Comparison of ENCODE assay signal across 8 cellular contexts in the genomic region with DNA sequence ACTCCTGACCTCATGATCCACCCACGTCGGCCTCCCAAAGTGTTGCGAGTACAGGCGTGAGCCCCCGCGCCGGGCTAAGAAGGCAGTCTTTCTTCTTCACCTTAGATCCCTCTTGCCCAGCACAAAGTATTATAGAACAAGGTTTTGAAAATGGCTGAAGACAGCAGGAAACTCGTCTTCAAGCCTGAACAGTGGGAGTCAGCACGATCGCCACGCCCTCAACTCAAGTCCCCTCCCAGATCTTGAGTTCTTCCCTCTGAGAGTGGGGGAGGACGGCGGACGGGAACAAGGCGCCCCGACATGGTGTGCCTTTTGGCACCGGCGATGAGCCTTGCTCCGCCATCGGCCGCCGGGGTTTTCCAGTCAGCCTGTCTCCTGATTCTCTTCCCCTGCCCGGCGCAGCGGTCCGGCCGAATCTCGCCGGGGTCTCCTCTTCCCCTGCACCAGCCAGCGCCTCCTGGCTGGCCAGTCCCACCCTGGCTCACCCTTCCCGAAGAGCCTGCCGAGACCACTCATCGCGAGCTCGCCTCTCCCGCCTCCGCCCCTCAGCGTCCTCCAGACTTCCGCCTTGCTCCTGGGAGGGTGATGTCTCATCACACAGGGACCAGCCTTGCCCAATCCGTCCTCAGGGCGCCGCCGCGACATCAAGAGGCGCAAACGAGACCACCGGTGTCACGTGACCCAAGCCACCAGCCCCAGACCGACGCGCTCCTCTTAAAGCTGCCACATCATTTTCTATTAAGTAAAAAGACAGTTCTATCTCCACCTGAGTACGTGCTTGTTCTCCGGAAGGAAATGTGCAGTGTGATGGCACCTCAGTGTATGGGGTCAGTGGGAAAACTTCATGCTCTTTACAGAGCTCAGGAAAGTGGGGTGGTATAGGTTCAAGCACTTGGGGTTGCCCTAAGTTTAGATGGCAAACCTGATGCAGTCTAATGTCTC. TPM values are rescaled to one million over a fixed set of nuclear protein-coding genes. Genes with fewer than 3 reads are reported as not detected.
DNase-seq lines count a peak whose midpoint lies in the region; ATAC-seq, FAIRE-seq and TF ChIP-seq lines count a peak whose summit lies in the region.

A gene with protein sequence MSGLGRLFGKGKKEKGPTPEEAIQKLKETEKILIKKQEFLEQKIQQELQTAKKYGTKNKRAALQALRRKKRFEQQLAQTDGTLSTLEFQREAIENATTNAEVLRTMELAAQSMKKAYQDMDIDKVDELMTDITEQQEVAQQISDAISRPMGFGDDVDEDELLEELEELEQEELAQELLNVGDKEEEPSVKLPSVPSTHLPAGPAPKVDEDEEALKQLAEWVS (minus strand): TSS at position 565 of the 942 bp plus-strand sequence. CDS start 49 bp downstream, at position 516.

- H3K79me2 ChIP-seq in HepG2 (ENCODE audit: insufficient read depth, low read length) = peaks cover 2% of the 10 kb centered on the region

- no peaks in the 10 kb centered on the region for H3K9me3 Mint-ChIP-seq in CD14-positive monocyte

- POLR2A ChIA-PET in HepG2 (lab: Yijun Ruan, JAX) = interaction anchor here (0.5 to 8.1 kb wide), 50 partner anchors 9 to 1235 kb away, joined by 3 to 230 read pairs (median 8); a partner anchor contains a TSS

- H2AFZ ChIP-seq in HepG2 (ENCODE audit: low read length) = peak within 1 kb of the TSS; percentile 12

- H3K4me1 Mint-ChIP-seq in CD14-positive monocyte = peaks cover 35% of the 10 kb centered on the region

- under 1% methylated on average over 53 of the region's 53 CpGs for WGBS in HepG2 (ENCODE audit: low lambda C conversion rate)

- H3K36me3 ChIP-seq in HepG2 (replicated peaks in 1 of 2; ENCODE audit: control insufficient read depth in 1 of 2, insufficient read depth in 2 of 2, low read length in 2 of 2) = peaks cover 22 to 36% of the 10 kb centered on the region in 2 experiments

- peaks cover 0 to 4% (median 0%) of the 10 kb centered on the region in 3 donors for H3K27me3 Mint-ChIP-seq in CD14-positive monocyte (ENCODE audit: low read depth in 3 of 3)

- peak within 1 kb of the TSS; percentile 87 to 94 for H3K4me3 Mint-ChIP-seq in CD14-positive monocyte

- TF ChIP-seq EP300 in HepG2 (IDR thresholded peaks at IDR 0.05; ENCODE audit: low read depth in 2 of 2, low read length in 2 of 2) (peak in 1 of 2 experiments; percentile 40; a peak in 3 of 4 replicates), HepG2 (CRISPR knock-in tag; IDR thresholded peaks at IDR 0.05; ENCODE audit: borderline replicate concordance) (no peak; the same call in none of the 2 replicates)

- no peaks in the 10 kb centered on the region; a peak in 1 of 5 replicates for H3K27me3 ChIP-seq in HepG2 (ENCODE audit: control insufficient read depth in 1 of 2, insufficient read depth in 2 of 2, low read length in 2 of 2)

- peak in 1 of 2 experiments; percentile 98; a peak in 2 of 4 replicates for TF ChIP-seq POLR2A in HepG2 (IDR thresholded peaks at IDR 0.05; ENCODE audit: insufficient read depth in 1 of 2, low read depth in 2 of 2, low read length in 2 of 2)

- H3K36me3 Mint-ChIP-seq in CD14-positive monocyte = peaks cover 45 to 48% of the 10 kb centered on the region in 2 donors

- TF ChIP-seq CTCF in CD14-positive monocyte (IDR thresholded peaks at IDR 0.05) (no peak), HepG2 (CRISPR knock-in tag; IDR thresholded peaks at IDR 0.05) (peak; percentile 69)

- H3K4me3 ChIP-seq in HepG2 (replicated peaks in 1 of 3; ENCODE audit: insufficient read depth in 1 of 3, low read depth in 2 of 3, low read length in 3 of 3) = peak within 1 kb of the TSS; percentile 71 to 98 (median 87)

- peak within 1 kb of the TSS; percentile 94 for H3K9ac ChIP-seq in HepG2 (ENCODE audit: insufficient read depth, low read depth, low read length)

- no peaks in the 10 kb centered on the region for H3K9me3 ChIP-seq in HepG2 (ENCODE audit: low read length)

- no TSS peak for BruUV-seq in HepG2 (replicated peaks; lab: Mats Ljungman, UMichigan)

- TF ChIP-seq RAD21 in HepG2 (CRISPR knock-in tag; IDR thresholded peaks at IDR 0.05) = peak; percentile 81

- peak; percentile 91 for FAIRE-seq in HepG2 (lab: Jason Lieb, UNC)

- H3K27ac ChIP-seq in HepG2 (ENCODE audit: extremely low read length, insufficient read depth, low read length) = peak within 1 kb of the TSS; percentile 85

- in situ Hi-C loops in HepG2 (cut with HindIII; ENCODE audit: extremely low pct_ligation_motif_present, low pct_unique_long_range_greater_than_20kb) = no loop called here

- peak; percentile 77 for ATAC-seq in GM19397 (IDR thresholded peaks at IDR 0.05; ENCODE audit: unreplicated experiment)
- peak; percentile 73 for ATAC-seq in HG03571 (IDR thresholded peaks at IDR 0.05; ENCODE audit: unreplicated experiment)
- peak; percentile 91 for ATAC-seq in HepG2

- CTCF ChIA-PET in HepG2 (lab: Yijun Ruan, JAX; ENCODE audit: low intra/inter-chr PET ratio, low total read pairs) = interaction anchor here (1.3 to 2.1 kb wide), 2 partner anchors 84 to 86 kb away, joined by 4 to 9 read pairs; a partner anchor contains a TSS

- H3K4me2 ChIP-seq in HepG2 (ENCODE audit: low read depth, low read length) = peak within 1 kb of the TSS; percentile 93

- H3K27ac Mint-ChIP-seq in CD14-positive monocyte = peak within 1 kb of the TSS; percentile 95 to 100 (median 99)

- intact Hi-C loops in CD14-positive monocyte (cut with micrococcal nuclease) (loop anchor here in 1 of 2 donors (10.0 kb wide), 1 partner anchor 92 kb away; a partner anchor contains a TSS), HepG2 (cut with micrococcal nuclease; ENCODE audit: unreplicated experiment) (loop anchor here (1.0 kb wide), 3 partner anchors 17 to 72 kb away; a partner anchor contains a TSS)

- no peaks in the 10 kb centered on the region for H4K20me1 ChIP-seq in HepG2 (ENCODE audit: insufficient read depth, low read length)

- peak; percentile 99 for DNase-seq in CD14-positive monocyte (ENCODE audit: low spot score)
- peak; percentile 98 for DNase-seq in NCI-H82 (lab: John Stamatoyannopoulos, UW)
- DNase-seq in activated CD4-positive, alpha-beta T cell treated with anti-CD3 and anti-CD28 coated beads, Interleukin-2, amount 50 U/mL, for 48 hours = peak; percentile 97 to 98
- DNase-seq in dermis microvascular lymphatic vessel endothelial cell (ENCODE audit: low read depth in 2 of 2) = peak; percentile 90 to 98
- peak; percentile 100 for DNase-seq in HepG2 (ENCODE audit: low spot score)
- peak; percentile 95 for DNase-seq in stimulated activated CD4-positive, alpha-beta T cell treated with anti-CD3 and anti-CD28 coated beads, Interleukin-4, amount 100 ng/mL, for 1 hour

- peaks cover 39% of the 10 kb centered on the region for H3K4me1 ChIP-seq in HepG2 (ENCODE audit: insufficient read depth, low read length)

TF ChIP-seq in HepG2, 621 proteins besides CTCF, POLR2A, EP300 and RAD21 (continues in another document):
- TF ChIP-seq RARA (CRISPR knock-in tag; IDR thresholded peaks at IDR 0.05) (peak; percentile 29; the same call in 1 of the 2 replicates), NFKBIZ (CRISPR knock-in tag; IDR thresholded peaks at IDR 0.05) (peak; percentile 80; the same call in 1 of the 2 replicates), ZNF468 (CRISPR knock-in tag; IDR thresholded peaks at IDR 0.05) (no peak; the same call in 1 of the 2 replicates), IRX3 (CRISPR knock-in tag; IDR thresholded peaks at IDR 0.05; ENCODE audit: borderline replicate concordance, low read depth) (no peak; the same call in 1 of the 2 replicates), DR1 (CRISPR knock-in tag; IDR thresholded peaks at IDR 0.05) (peak; percentile 77; the same call in 1 of the 2 replicates), ZNF720 (CRISPR knock-in tag; IDR thresholded peaks at IDR 0.05) (no peak), SKI (IDR thresholded peaks at IDR 0.05; ENCODE audit: partially characterized antibody) (peak; percentile 93), ETV6 (CRISPR knock-in tag; conservative IDR thresholded peaks at IDR 0.05) (peak; percentile 97), ZNF232 (CRISPR knock-in tag; IDR thresholded peaks at IDR 0.05; ENCODE audit: borderline replicate concordance) (peak; percentile 98), HNRNPUL1 (IDR thresholded peaks at IDR 0.05; ENCODE audit: low read depth, low read length) (no peak)

RNA-seq across cellular contexts. Expression of the gene that starts here (rescaled TPM):
- polyA plus RNA-seq in CD14-positive monocyte (100 to 1,000 TPM; 102 to 128 TPM), HepG2 (2011; rRNA removed) (80.8 and 83.6 TPM in 2 replicates)
- total RNA-seq in dermis microvascular lymphatic vessel endothelial cell (11.7 and 15.9 TPM in 2 replicates), HepG2 (2016; rRNA removed; fragmentation: Illumina TruSeq; extraction: Trizol) (113 and 140 TPM in 2 replicates)
- 66.3 and 72.6 TPM in 2 replicates for total RNA-seq in HepG2 (2016; cell fraction: cytosol; rRNA removed; fragmentation: Illumina TruSeq; extraction: Trizol; ENCODE audit: low read depth)
- total RNA-seq in HepG2 (2016; cell fraction: insoluble cytoplasmic fraction; rRNA removed; fragmentation: Illumina TruSeq; extraction: Trizol) = 120 and 148 TPM in 2 replicates
- total RNA-seq in HepG2 (2016; cell fraction: membrane; rRNA removed; fragmentation: Illumina TruSeq; extraction: Trizol) = 67.1 and 67.8 TPM in 2 replicates
- total RNA-seq in HepG2 (2016; cell fraction: nucleus; rRNA removed; fragmentation: Illumina TruSeq; extraction: Trizol) = 52.6 and 66.0 TPM in 2 replicates
- polyA plus RNA-seq in HepG2 (2011; cell fraction: cytosol; rRNA removed) = 85.1 and 105 TPM in 2 replicates
- polyA plus RNA-seq in HepG2 (2011; cell fraction: nucleus; rRNA removed) = 42.1 and 63.9 TPM in 2 replicates
- 78.9 and 98.0 TPM in 2 replicates for polyA plus RNA-seq in HepG2 (2012)
- polyA plus RNA-seq in HepG2 (2016; cell fraction: cytosol; fragmentation: Illumina TruSeq; extraction: Trizol; ENCODE audit: low read depth) = 64.7 and 70.4 TPM in 2 replicates
- polyA plus RNA-seq in HepG2 (2016; cell fraction: insoluble cytoplasmic fraction; fragmentation: Illumina TruSeq; extraction: Trizol; ENCODE audit: low read depth) = 255 and 256 TPM in 2 replicates
- 60.9 and 64.0 TPM in 2 replicates for polyA plus RNA-seq in HepG2 (2016; cell fraction: membrane; fragmentation: Illumina TruSeq; extraction: Trizol; ENCODE audit: low read depth)
- polyA plus RNA-seq in HepG2 (2016; cell fraction: nucleus; fragmentation: Illumina TruSeq; extraction: Trizol; ENCODE audit: insufficient read depth, low read depth) = 140 and 161 TPM in 2 replicates
- 9.7 and 17.0 TPM in 2 replicates for polyA minus RNA-seq in HepG2 (2011; rRNA and poly(A)+ RNA removed; ENCODE audit: low replicate concordance)
- polyA minus RNA-seq in HepG2 (2011; cell fraction: cytosol; rRNA and poly(A)+ RNA removed) = 7.5 and 11.3 TPM in 2 replicates
- polyA minus RNA-seq in HepG2 (2011; cell fraction: nucleus; rRNA and poly(A)+ RNA removed) = 30.8 and 42.8 TPM in 2 replicates

Comparison
In these comparisons a context has a peak if more than half of its experiments do, and no peak if none do; other contexts are left out.
1. Peak in every context shown above with its lines: DNase-seq, ATAC-seq, H3K4me3 ChIP-seq and H3K27ac ChIP-seq.